In the genomic region with DNA sequence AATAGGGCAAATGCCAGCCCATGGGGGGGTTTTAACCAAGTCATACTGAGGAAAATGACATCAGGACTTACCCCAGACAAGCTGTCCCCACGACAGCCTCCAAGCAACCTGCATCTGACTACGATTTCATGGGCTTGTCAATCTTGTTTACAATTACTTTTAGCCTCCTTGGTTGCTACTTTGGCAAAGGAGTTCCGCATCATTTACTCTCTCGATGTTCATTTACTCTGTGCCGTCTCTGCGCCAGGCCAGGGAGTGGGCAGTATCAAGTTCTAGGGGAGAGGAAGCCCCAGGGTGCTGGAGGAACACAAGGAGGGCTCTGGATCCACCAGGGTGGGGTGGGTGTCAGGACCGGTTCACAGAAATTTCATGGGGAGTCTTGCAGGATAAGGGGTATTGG, we compare ENCODE assay signal across 1 cellular context.
TF ChIP-seq lines count a peak whose summit lies in the region.

No MANE protein-coding gene starts in this region.

TF ChIP-seq in HEK293, 187 proteins besides CTCF, POLR2A, EP300 and RAD21 (continued from another document):
- TF ChIP-seq, protein P1, sequence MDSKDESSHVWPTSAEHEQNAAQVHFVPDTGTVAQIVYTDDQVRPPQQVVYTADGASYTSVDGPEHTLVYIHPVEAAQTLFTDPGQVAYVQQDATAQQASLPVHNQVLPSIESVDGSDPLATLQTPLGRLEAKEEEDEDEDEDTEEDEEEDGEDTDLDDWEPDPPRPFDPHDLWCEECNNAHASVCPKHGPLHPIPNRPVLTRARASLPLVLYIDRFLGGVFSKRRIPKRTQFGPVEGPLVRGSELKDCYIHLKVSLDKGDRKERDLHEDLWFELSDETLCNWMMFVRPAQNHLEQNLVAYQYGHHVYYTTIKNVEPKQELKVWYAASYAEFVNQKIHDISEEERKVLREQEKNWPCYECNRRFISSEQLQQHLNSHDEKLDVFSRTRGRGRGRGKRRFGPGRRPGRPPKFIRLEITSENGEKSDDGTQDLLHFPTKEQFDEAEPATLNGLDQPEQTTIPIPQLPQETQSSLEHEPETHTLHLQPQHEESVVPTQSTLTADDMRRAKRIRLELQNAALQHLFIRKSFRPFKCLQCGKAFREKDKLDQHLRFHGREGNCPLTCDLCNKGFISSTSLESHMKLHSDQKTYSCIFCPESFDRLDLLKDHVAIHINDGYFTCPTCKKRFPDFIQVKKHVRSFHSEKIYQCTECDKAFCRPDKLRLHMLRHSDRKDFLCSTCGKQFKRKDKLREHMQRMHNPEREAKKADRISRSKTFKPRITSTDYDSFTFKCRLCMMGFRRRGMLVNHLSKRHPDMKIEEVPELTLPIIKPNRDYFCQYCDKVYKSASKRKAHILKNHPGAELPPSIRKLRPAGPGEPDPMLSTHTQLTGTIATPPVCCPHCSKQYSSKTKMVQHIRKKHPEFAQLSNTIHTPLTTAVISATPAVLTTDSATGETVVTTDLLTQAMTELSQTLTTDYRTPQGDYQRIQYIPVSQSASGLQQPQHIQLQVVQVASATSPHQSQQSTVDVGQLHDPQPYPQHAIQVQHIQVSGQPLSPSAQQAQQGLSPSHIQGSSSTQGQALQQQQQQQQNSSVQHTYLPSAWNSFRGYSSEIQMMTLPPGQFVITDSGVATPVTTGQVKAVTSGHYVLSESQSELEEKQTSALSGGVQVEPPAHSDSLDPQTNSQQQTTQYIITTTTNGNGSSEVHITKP (tag by site-specific recombination; IDR thresholded peaks at IDR 0.05), result no peak
- TF ChIP-seq WT1 (tag by site-specific recombination; IDR thresholded peaks at IDR 0.05) (peak; percentile 78), ZNF146 (tag by site-specific recombination; IDR thresholded peaks at IDR 0.05) (no peak), ZBTB7A (tag by site-specific recombination; IDR thresholded peaks at IDR 0.05; ENCODE audit: low read depth) (no peak), ZFHX2 (tag by site-specific recombination; conservative IDR thresholded peaks at IDR 0.05) (no peak), ZSCAN30 (tag by site-specific recombination; IDR thresholded peaks at IDR 0.05) (no peak), ZNF311 (tag by site-specific recombination; IDR thresholded peaks at IDR 0.05; ENCODE audit: borderline replicate concordance) (no peak), ZNF133 (tag by site-specific recombination; IDR thresholded peaks at IDR 0.05) (no peak), ZNF416 (tag by site-specific recombination; IDR thresholded peaks at IDR 0.05) (no peak), ZNF776 (tag by site-specific recombination; IDR thresholded peaks at IDR 0.05; ENCODE audit: borderline replicate concordance) (no peak), ZBTB1 (tag by site-specific recombination; IDR thresholded peaks at IDR 0.05) (no peak), MZF1 (tag by site-specific recombination; IDR thresholded peaks at IDR 0.05; ENCODE audit: borderline replicate concordance) (no peak), YY2 (tag by site-specific recombination; IDR thresholded peaks at IDR 0.05) (no peak), ZNF501 (tag by site-specific recombination; IDR thresholded peaks at IDR 0.05) (no peak), ZSCAN23 (tag by site-specific recombination; IDR thresholded peaks at IDR 0.05) (no peak), ZNF555 (tag by site-specific recombination; conservative IDR thresholded peaks at IDR 0.05) (no peak), ZNF624 (tag by site-specific recombination; IDR thresholded peaks at IDR 0.05) (no peak), GLIS1 (tag by site-specific recombination; IDR thresholded peaks at IDR 0.05) (peak; percentile 75), ZBTB17 (tag by site-specific recombination; IDR thresholded peaks at IDR 0.05) (peak; percentile 67), ZNF600 (tag by site-specific recombination; IDR thresholded peaks at IDR 0.05) (0 out of 2 replicates have a peak, but pooled peaks have one; percentile 63), OSR2 (tag by site-specific recombination; IDR thresholded peaks at IDR 0.05) (peak; percentile 92), BCL11A (tag by site-specific recombination; IDR thresholded peaks at IDR 0.05; ENCODE audit: low read depth) (no peak), ZNF629 (tag by site-specific recombination; IDR thresholded peaks at IDR 0.05) (peak; percentile 49), ZNF24 (tag by site-specific recombination; IDR thresholded peaks at IDR 0.05) (no peak), ZNF664 (tag by site-specific recombination; IDR thresholded peaks at IDR 0.05) (peak; percentile 48; the same call in 1 of the 2 replicates), KLF1 (tag by site-specific recombination; IDR thresholded peaks at IDR 0.05) (no peak)
- TF ChIP-seq, protein P2, sequence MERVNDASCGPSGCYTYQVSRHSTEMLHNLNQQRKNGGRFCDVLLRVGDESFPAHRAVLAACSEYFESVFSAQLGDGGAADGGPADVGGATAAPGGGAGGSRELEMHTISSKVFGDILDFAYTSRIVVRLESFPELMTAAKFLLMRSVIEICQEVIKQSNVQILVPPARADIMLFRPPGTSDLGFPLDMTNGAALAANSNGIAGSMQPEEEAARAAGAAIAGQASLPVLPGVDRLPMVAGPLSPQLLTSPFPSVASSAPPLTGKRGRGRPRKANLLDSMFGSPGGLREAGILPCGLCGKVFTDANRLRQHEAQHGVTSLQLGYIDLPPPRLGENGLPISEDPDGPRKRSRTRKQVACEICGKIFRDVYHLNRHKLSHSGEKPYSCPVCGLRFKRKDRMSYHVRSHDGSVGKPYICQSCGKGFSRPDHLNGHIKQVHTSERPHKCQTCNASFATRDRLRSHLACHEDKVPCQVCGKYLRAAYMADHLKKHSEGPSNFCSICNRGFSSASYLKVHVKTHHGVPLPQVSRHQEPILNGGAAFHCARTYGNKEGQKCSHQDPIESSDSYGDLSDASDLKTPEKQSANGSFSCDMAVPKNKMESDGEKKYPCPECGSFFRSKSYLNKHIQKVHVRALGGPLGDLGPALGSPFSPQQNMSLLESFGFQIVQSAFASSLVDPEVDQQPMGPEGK (tag by site-specific recombination; IDR thresholded peaks at IDR 0.05), result peak; percentile 40; the same call in 1 of the 2 replicates
- TF ChIP-seq, protein P3, sequence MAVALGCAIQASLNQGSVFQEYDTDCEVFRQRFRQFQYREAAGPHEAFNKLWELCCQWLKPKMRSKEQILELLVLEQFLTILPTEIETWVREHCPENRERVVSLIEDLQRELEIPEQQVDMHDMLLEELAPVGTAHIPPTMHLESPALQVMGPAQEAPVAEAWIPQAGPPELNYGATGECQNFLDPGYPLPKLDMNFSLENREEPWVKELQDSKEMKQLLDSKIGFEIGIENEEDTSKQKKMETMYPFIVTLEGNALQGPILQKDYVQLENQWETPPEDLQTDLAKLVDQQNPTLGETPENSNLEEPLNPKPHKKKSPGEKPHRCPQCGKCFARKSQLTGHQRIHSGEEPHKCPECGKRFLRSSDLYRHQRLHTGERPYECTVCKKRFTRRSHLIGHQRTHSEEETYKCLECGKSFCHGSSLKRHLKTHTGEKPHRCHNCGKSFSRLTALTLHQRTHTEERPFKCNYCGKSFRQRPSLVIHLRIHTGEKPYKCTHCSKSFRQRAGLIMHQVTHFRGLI (tag by site-specific recombination; IDR thresholded peaks at IDR 0.05), result no peak
- TF ChIP-seq, protein P4, sequence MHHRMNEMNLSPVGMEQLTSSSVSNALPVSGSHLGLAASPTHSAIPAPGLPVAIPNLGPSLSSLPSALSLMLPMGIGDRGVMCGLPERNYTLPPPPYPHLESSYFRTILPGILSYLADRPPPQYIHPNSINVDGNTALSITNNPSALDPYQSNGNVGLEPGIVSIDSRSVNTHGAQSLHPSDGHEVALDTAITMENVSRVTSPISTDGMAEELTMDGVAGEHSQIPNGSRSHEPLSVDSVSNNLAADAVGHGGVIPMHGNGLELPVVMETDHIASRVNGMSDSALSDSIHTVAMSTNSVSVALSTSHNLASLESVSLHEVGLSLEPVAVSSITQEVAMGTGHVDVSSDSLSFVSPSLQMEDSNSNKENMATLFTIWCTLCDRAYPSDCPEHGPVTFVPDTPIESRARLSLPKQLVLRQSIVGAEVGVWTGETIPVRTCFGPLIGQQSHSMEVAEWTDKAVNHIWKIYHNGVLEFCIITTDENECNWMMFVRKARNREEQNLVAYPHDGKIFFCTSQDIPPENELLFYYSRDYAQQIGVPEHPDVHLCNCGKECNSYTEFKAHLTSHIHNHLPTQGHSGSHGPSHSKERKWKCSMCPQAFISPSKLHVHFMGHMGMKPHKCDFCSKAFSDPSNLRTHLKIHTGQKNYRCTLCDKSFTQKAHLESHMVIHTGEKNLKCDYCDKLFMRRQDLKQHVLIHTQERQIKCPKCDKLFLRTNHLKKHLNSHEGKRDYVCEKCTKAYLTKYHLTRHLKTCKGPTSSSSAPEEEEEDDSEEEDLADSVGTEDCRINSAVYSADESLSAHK (tag by site-specific recombination; IDR thresholded peaks at IDR 0.05), result no peak
- TF ChIP-seq, protein P5, sequence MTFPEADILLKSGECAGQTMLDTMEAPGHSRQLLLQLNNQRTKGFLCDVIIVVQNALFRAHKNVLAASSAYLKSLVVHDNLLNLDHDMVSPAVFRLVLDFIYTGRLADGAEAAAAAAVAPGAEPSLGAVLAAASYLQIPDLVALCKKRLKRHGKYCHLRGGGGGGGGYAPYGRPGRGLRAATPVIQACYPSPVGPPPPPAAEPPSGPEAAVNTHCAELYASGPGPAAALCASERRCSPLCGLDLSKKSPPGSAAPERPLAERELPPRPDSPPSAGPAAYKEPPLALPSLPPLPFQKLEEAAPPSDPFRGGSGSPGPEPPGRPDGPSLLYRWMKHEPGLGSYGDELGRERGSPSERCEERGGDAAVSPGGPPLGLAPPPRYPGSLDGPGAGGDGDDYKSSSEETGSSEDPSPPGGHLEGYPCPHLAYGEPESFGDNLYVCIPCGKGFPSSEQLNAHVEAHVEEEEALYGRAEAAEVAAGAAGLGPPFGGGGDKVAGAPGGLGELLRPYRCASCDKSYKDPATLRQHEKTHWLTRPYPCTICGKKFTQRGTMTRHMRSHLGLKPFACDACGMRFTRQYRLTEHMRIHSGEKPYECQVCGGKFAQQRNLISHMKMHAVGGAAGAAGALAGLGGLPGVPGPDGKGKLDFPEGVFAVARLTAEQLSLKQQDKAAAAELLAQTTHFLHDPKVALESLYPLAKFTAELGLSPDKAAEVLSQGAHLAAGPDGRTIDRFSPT (tag by site-specific recombination; IDR thresholded peaks at IDR 0.05), result no peak
- TF ChIP-seq, protein P6, sequence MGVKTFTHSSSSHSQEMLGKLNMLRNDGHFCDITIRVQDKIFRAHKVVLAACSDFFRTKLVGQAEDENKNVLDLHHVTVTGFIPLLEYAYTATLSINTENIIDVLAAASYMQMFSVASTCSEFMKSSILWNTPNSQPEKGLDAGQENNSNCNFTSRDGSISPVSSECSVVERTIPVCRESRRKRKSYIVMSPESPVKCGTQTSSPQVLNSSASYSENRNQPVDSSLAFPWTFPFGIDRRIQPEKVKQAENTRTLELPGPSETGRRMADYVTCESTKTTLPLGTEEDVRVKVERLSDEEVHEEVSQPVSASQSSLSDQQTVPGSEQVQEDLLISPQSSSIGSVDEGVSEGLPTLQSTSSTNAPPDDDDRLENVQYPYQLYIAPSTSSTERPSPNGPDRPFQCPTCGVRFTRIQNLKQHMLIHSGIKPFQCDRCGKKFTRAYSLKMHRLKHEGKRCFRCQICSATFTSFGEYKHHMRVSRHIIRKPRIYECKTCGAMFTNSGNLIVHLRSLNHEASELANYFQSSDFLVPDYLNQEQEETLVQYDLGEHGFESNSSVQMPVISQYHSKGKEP (tag by site-specific recombination; IDR thresholded peaks at IDR 0.05), result 0 out of 2 replicates have a peak, but pooled peaks have one; percentile 47
- TF ChIP-seq, protein P7, sequence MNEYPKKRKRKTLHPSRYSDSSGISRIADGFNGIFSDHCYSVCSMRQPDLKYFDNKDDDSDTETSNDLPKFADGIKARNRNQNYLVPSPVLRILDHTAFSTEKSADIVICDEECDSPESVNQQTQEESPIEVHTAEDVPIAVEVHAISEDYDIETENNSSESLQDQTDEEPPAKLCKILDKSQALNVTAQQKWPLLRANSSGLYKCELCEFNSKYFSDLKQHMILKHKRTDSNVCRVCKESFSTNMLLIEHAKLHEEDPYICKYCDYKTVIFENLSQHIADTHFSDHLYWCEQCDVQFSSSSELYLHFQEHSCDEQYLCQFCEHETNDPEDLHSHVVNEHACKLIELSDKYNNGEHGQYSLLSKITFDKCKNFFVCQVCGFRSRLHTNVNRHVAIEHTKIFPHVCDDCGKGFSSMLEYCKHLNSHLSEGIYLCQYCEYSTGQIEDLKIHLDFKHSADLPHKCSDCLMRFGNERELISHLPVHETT (tag by site-specific recombination; IDR thresholded peaks at IDR 0.05), result 0 out of 2 replicates have a peak, but pooled peaks have one; percentile 25
- TF ChIP-seq, protein P8, sequence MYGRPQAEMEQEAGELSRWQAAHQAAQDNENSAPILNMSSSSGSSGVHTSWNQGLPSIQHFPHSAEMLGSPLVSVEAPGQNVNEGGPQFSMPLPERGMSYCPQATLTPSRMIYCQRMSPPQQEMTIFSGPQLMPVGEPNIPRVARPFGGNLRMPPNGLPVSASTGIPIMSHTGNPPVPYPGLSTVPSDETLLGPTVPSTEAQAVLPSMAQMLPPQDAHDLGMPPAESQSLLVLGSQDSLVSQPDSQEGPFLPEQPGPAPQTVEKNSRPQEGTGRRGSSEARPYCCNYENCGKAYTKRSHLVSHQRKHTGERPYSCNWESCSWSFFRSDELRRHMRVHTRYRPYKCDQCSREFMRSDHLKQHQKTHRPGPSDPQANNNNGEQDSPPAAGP (tag by site-specific recombination; IDR thresholded peaks at IDR 0.05), result 0 out of 2 replicates have a peak, but pooled peaks have one; percentile 19
